Comparison of ENCODE assay signal across 12 cellular contexts in the genomic region with DNA sequence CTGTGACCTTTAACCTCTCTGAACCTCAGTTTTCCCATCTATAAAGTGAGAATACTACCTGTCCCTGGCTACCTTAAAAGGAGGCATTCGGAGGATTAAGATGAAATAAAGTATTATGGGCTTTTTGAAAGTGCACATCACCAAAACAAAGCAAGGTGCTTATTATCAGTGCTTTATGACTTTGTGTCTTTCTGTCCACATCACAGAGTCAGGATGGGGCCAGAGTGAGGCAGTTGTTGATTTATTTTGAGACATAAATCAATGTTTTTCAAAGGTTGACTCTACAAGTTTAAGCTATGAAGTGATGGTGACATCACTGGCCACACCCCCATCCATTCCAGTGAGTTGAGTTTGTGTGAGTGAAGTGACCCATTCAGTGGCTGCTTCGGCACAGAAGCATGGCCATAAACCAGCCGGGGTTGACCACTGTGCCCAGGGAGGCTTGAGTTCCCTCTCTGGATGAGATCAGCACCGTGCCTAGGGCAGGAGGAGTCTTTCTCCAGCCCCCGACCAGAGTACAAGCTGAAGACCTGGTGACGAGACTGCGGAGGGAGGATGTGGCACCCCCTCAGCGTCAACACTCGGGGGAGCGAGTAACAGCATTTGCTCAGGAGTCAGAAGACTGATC.
A peak's percentile ranks its signal among the peaks of the same experiment; 100 is the strongest.
DNase-seq lines count a peak whose midpoint lies in the region; ATAC-seq and TF ChIP-seq lines count a peak whose summit lies in the region.
"Had no signal": no experiment of that assay in that cellular context is flagged by ENCODE, and none has a peak within 500 bp of the region (broad histone marks: within the 10 kb centered on the region; RNA-seq: fewer than 3 reads in every experiment).

No MANE protein-coding gene starts in this region.

- no peak for TF ChIP-seq RAD21 in Ishikawa (IDR thresholded peaks at IDR 0.05; ENCODE audit: low read depth)

- peak overlapping the region in 1 of 2 donors; percentile 74 for H3K9ac ChIP-seq in colonic mucosa (ENCODE audit: low read depth in 2 of 2, low read length in 2 of 2)

- H3K27me3 ChIP-seq in colonic mucosa (no peaks in the 10 kb centered on the region), suprapubic skin (no peaks in the 10 kb centered on the region)

- no peaks in the 10 kb centered on the region for H3K4me1 Mint-ChIP-seq in stimulated activated naive B cell treated with anti-CD40 and anti-IgM and Interleukin-4, amounts not matched to agents 10 μg/mL and 1 μg/mL and 100 μg/mL, for 72 hours
- H3K4me1 Mint-ChIP-seq in stimulated activated naive CD8-positive, alpha-beta T cell treated with anti-CD3 and anti-CD28 coated beads, Interleukin-15, amount 100 ng/mL, for 72 hours = peaks cover 1% of the 10 kb centered on the region
- H3K4me1 Mint-ChIP-seq: activated B cell treated with CpG ODN at 0.5 μM for 24 hours had no signal

- TF ChIP-seq CTCF in colonic mucosa (IDR thresholded peaks at IDR 0.05) (no peak), suprapubic skin (IDR thresholded peaks at IDR 0.05) (no peak)

- ATAC-seq in stimulated activated naive B cell treated with anti-CD40 and anti-IgM and Interleukin-4, amounts not matched to agents 10 μg/mL and 1 μg/mL and 100 μg/mL, for 72 hours (replicated peaks) = no peak
- ATAC-seq in sciatic nerve = no peak
- no peak for ATAC-seq in stimulated activated naive CD8-positive, alpha-beta T cell treated with anti-CD3 and anti-CD28 coated beads, Interleukin-15, amount 100 ng/mL, for 72 hours

- no peak for TF ChIP-seq EP300 in Ishikawa (IDR thresholded peaks at IDR 0.05; ENCODE audit: borderline replicate concordance)
- no peak for TF ChIP-seq EP300 in suprapubic skin (IDR thresholded peaks at IDR 0.05)

- peaks cover 13% of the 10 kb centered on the region for H3K4me1 ChIP-seq in colonic mucosa
- H3K4me1 ChIP-seq in suprapubic skin = peaks cover 67% of the 10 kb centered on the region

- no peak for TF ChIP-seq POLR2A in suprapubic skin (IDR thresholded peaks at IDR 0.05)

- DNase-seq in colonic mucosa (peak; percentile 74), left kidney (ENCODE audit: low read depth, low spot score) (peak; percentile 89), suprapubic skin (ENCODE audit: low spot score in 2 of 2) (no peak), T-helper 9 cell (no peak), sciatic nerve (ENCODE audit: low spot score) (no peak)
- DNase-seq in stimulated activated naive B cell treated with anti-CD40 and anti-IgM and Interleukin-4, amounts not matched to agents 10 μg/mL and 1 μg/mL and 100 μg/mL, for 72 hours = no peak
- DNase-seq in stimulated activated naive CD8-positive, alpha-beta T cell treated with anti-CD3 and anti-CD28 coated beads, Interleukin-15, amount 100 ng/mL, for 72 hours = no peak
- DNase-seq: activated B cell treated with CpG ODN at 0.5 μM for 24 hours, DMS79 treated with DMSO at 0.1 percent for 48 hours had no signal

- peaks cover 0 to 4% of the 10 kb centered on the region in 2 donors for H3K9me3 Mint-ChIP-seq in stimulated activated naive B cell treated with anti-CD40 and anti-IgM and Interleukin-4, amounts not matched to agents 10 μg/mL and 1 μg/mL and 100 μg/mL, for 72 hours
- peaks cover 0 to 5% of the 10 kb centered on the region in 2 donors for H3K9me3 Mint-ChIP-seq in stimulated activated naive CD8-positive, alpha-beta T cell treated with anti-CD3 and anti-CD28 coated beads, Interleukin-15, amount 100 ng/mL, for 72 hours
- H3K9me3 Mint-ChIP-seq: activated B cell treated with CpG ODN at 0.5 μM for 24 hours; activated naive CD4-positive, alpha-beta T cell treated with anti-CD3 and anti-CD28 coated beads, Interleukin-2, amount 50 U/mL, for 24 hours had no signal

- H3K4me3 ChIP-seq in colonic mucosa (no peak overlapping the region), suprapubic skin (no peak overlapping the region)

- H3K9me3 ChIP-seq in colonic mucosa (no peaks in the 10 kb centered on the region), suprapubic skin (no peaks in the 10 kb centered on the region)

- intact Hi-C loops in colonic mucosa (cut with DNase I) = loop anchor here (5.0 kb wide), 1 partner anchor 35 kb away; no protein-coding TSS in a partner anchor
- intact Hi-C loops in sciatic nerve (cut with DNase I) = no loop called here

- H3K27ac Mint-ChIP-seq in stimulated activated naive B cell treated with anti-CD40 and anti-IgM and Interleukin-4, amounts not matched to agents 10 μg/mL and 1 μg/mL and 100 μg/mL, for 72 hours = no peak overlapping the region
- H3K27ac Mint-ChIP-seq in stimulated activated naive CD8-positive, alpha-beta T cell treated with anti-CD3 and anti-CD28 coated beads, Interleukin-15, amount 100 ng/mL, for 72 hours = no peak overlapping the region
- H3K27ac Mint-ChIP-seq: activated B cell treated with CpG ODN at 0.5 μM for 24 hours; activated naive CD4-positive, alpha-beta T cell treated with anti-CD3 and anti-CD28 coated beads, Interleukin-2, amount 50 U/mL, for 24 hours; IgD-negative memory B cell had no signal

- H3K4me3 Mint-ChIP-seq in stimulated activated naive B cell treated with anti-CD40 and anti-IgM and Interleukin-4, amounts not matched to agents 10 μg/mL and 1 μg/mL and 100 μg/mL, for 72 hours = no peak overlapping the region
- H3K4me3 Mint-ChIP-seq in stimulated activated naive CD8-positive, alpha-beta T cell treated with anti-CD3 and anti-CD28 coated beads, Interleukin-15, amount 100 ng/mL, for 72 hours = no peak overlapping the region
- H3K4me3 Mint-ChIP-seq: activated B cell treated with CpG ODN at 0.5 μM for 24 hours; activated naive CD4-positive, alpha-beta T cell treated with anti-CD3 and anti-CD28 coated beads, Interleukin-2, amount 50 U/mL, for 24 hours; IgD-negative memory B cell had no signal

- peaks cover 8 to 9% of the 10 kb centered on the region in 2 donors for H3K27me3 Mint-ChIP-seq in stimulated activated naive B cell treated with anti-CD40 and anti-IgM and Interleukin-4, amounts not matched to agents 10 μg/mL and 1 μg/mL and 100 μg/mL, for 72 hours
- H3K27me3 Mint-ChIP-seq in stimulated activated naive CD8-positive, alpha-beta T cell treated with anti-CD3 and anti-CD28 coated beads, Interleukin-15, amount 100 ng/mL, for 72 hours = no peaks in the 10 kb centered on the region
- H3K27me3 Mint-ChIP-seq: activated B cell treated with CpG ODN at 0.5 μM for 24 hours; activated naive CD4-positive, alpha-beta T cell treated with anti-CD3 and anti-CD28 coated beads, Interleukin-2, amount 50 U/mL, for 24 hours had no signal

- 57% methylated on average over 9 of the region's 10 CpGs for WGBS in suprapubic skin

- H3K36me3 ChIP-seq in colonic mucosa (no peaks in the 10 kb centered on the region), suprapubic skin (no peaks in the 10 kb centered on the region)

- H3K36me3 Mint-ChIP-seq in stimulated activated naive B cell treated with anti-CD40 and anti-IgM and Interleukin-4, amounts not matched to agents 10 μg/mL and 1 μg/mL and 100 μg/mL, for 72 hours = no peaks in the 10 kb centered on the region
- H3K36me3 Mint-ChIP-seq: activated naive CD4-positive, alpha-beta T cell treated with anti-CD3 and anti-CD28 coated beads, Interleukin-2, amount 50 U/mL, for 24 hours had no signal

- H3K27ac ChIP-seq in colonic mucosa = peak overlapping the region; percentile 58
- H3K27ac ChIP-seq in suprapubic skin = peak overlapping the region; percentile 85

TF ChIP-seq in Ishikawa, 13 proteins besides CTCF, POLR2A, EP300 and RAD21:
- TF ChIP-seq EGR1 (IDR thresholded peaks at IDR 0.05) (no peak), CREB1 (IDR thresholded peaks at IDR 0.05; ENCODE audit: low read depth) (peak; percentile 32; the same call in 1 of the 2 replicates), ZBTB7A (IDR thresholded peaks at IDR 0.05; ENCODE audit: low read depth) (no peak), YY1 (IDR thresholded peaks at IDR 0.05; ENCODE audit: low read depth) (no peak), NFIC (IDR thresholded peaks at IDR 0.05) (no peak), TEAD4 (IDR thresholded peaks at IDR 0.05) (0 out of 2 replicates have a peak, but pooled peaks have one; percentile 10)

Comparison
In these comparisons a context has a peak if more than half of its experiments do, and no peak if none do; other contexts are left out.
1. DNase-seq: peak in colonic mucosa (single experiment) and left kidney (single experiment); none in suprapubic skin (0 of 2), stimulated activated naive B cell treated with anti-CD40 and anti-IgM and Interleukin-4, amounts not matched to agents 10 μg/mL and 1 μg/mL and 100 μg/mL, for 72 hours (single experiment), T-helper 9 cell (single experiment), sciatic nerve (single experiment) and stimulated activated naive CD8-positive, alpha-beta T cell treated with anti-CD3 and anti-CD28 coated beads, Interleukin-15, amount 100 ng/mL, for 72 hours (0 of 2).